Comparison of ENCODE assay signal across 10 cellular contexts in the genomic region with DNA sequence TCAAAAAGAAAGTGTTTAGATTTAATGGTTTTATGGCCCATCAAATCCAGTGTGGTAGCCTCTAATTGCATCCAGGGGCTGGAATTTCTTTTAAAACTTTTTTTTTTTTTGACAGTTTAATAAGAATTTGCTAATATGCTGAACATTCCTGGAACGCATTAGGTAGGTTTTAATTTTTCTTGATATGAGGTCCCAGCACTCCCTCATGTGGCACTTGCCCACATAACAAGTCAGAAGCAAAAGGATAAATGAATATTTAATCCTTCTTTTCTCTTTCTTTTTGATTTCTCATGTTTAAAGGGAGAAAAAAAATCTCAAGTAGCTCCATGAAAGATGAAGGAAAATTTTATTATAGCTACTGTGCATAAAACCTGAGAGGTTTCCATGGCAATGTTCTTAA. TPM values are rescaled to one million over a fixed set of nuclear protein-coding genes. Genes with fewer than 3 reads are reported as not detected.
DNase-seq lines count a peak whose midpoint lies in the region; ATAC-seq and TF ChIP-seq lines count a peak whose summit lies in the region.
"Had no signal": no experiment of that assay in that cellular context is flagged by ENCODE, and none has a peak within 500 bp of the region (broad histone marks: within the 10 kb centered on the region; RNA-seq: fewer than 3 reads in every experiment).

No MANE protein-coding gene starts in this region.

- no peaks in the 10 kb centered on the region for H3K4me1 ChIP-seq in lung (ENCODE audit: control insufficient read depth in 2 of 2, insufficient read depth in 2 of 2, low read length in 2 of 2)
- H3K4me1 ChIP-seq: vagina had no signal

- H3K27me3 ChIP-seq in lung (ENCODE audit: control insufficient read depth, insufficient read depth) = no peaks in the 10 kb centered on the region
- H3K27me3 ChIP-seq: vagina had no signal

- 13 to 20% methylated on average over 1 of the region's 1 CpG for WGBS in lung, 2 donors

- H3K9me3 ChIP-seq in lung (ENCODE audit: control insufficient read depth in 2 of 2, insufficient read depth in 1 of 2, low read length in 1 of 2) = no peaks in the 10 kb centered on the region
- H3K9me3 ChIP-seq: vagina had no signal

- H3K27ac ChIP-seq in lung (ENCODE audit: low read depth in 1 of 2, low read length in 1 of 2) = no peak overlapping the region
- H3K27ac ChIP-seq: vagina had no signal

- in situ Hi-C loops in Caki2 (cut with HindIII; ENCODE audit: low pct_unique_long_range_greater_than_20kb, low sequenced_read_pairs) = no loop called here

- H3K4me3 ChIP-seq in Jurkat, Clone E6-1 (ENCODE audit: low read length) = no peak overlapping the region
- no peak overlapping the region for H3K4me3 ChIP-seq in lung
- H3K4me3 ChIP-seq: vagina had no signal

- no peaks in the 10 kb centered on the region for H3K36me3 ChIP-seq in lung (ENCODE audit: control insufficient read depth in 2 of 2, insufficient read depth in 2 of 2, low read length in 2 of 2)
- H3K36me3 ChIP-seq: vagina had no signal

- TF ChIP-seq CTCF in lung (IDR thresholded peaks at IDR 0.05; ENCODE audit: control extremely low read depth, extremely low read depth) = peak; percentile 14

- DNase-seq in Caki2 (ENCODE audit: low read depth) (peak; percentile 8), astrocyte of the hippocampus (ENCODE audit: low read depth, low spot score) (peak; percentile 47), lung (ENCODE audit: low spot score) (no peak), HUDEP-2 (lab: John Stamatoyannopoulos, UW; ENCODE audit: unreplicated experiment in 76 of 76) (no peak), iPS-NIHi7 (ENCODE audit: extremely low spot score) (no peak)
- DNase-seq in Jurkat, Clone E6-1 (ENCODE audit: low read depth, low spot score) = peak; percentile 3

- ATAC-seq in lung (ENCODE audit: insufficient read depth, low FRiP score) (no peak), HG02610 (IDR thresholded peaks at IDR 0.05; ENCODE audit: unreplicated experiment) (no peak), HG02970 (IDR thresholded peaks at IDR 0.05; ENCODE audit: low FRiP score, unreplicated experiment) (no peak)

RNA-seq across cellular contexts. Expression of a gene that starts 13.5 kb away (rescaled TPM):
- not detected in 2 replicates for total RNA-seq in Caki2 (2014; rRNA removed; shearing (Covaris generic); ENCODE audit: low replicate concordance)
- polyA plus RNA-seq in Jurkat, Clone E6-1 (2012; ENCODE audit: insufficient read depth, insufficient read length) = not detected
- total RNA-seq in lung = not detected
- not detected for polyA plus RNA-seq in lung
- total RNA-seq: mononuclear cell, vagina had no signal

Comparison
In these comparisons a context has a peak if more than half of its experiments do, and no peak if none do; other contexts are left out.
1. DNase-seq: peak in Caki2 (single experiment), Jurkat, Clone E6-1 (single experiment) and astrocyte of the hippocampus (single experiment); none in lung (single experiment), HUDEP-2 (0 of 76) and iPS-NIHi7 (single experiment).